8 cellular contexts compared by ENCODE assay signal in the genomic region with DNA sequence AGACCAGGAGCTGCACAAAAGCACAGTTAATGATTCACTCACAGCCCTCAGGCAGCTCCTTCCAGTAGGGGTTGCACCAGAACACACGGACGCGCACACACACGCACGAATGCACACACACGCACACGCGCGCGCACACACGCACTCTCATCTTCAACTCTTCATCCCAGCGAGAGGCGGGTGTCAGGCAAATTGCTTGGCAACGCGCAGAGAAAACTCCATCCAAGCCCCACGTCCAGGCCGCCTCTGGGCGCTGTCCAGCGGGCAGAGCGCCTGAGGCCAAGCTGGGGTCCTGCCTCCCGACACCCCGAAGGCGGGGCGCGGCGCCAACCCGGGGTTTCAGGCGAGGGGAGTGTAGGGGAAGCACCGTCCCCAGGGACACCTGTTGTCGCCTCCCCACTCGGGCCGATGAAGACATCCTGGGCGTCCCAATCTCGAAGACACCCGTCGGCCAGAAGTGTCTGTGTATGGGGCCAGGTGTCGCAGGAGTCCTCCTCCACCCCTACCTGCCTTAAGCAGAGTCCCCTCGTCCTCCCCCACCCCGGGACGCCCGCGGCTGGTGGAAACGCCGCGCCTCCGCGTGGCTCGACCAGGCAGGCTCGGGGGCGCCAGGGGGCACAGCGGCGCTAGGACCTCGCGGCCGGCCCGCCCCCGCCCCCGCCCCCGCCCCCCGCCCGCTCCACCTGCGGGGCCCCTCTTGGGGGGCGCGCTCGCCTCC. TPM values are rescaled to one million over a fixed set of nuclear protein-coding genes. Genes with fewer than 3 reads are reported as not detected.
A peak's percentile ranks its signal among the peaks of the same experiment; 100 is the strongest.
DNase-seq lines count a peak whose midpoint lies in the region; ATAC-seq, FAIRE-seq and TF ChIP-seq lines count a peak whose summit lies in the region.

No MANE protein-coding gene starts in this region.

- TF ChIP-seq RAD21 in A549 (conservative IDR thresholded peaks at IDR 0.05 in 1 of 2, IDR thresholded peaks at IDR 0.05 in 1 of 2): no peak

- H3K4me1 Mint-ChIP-seq in nephron progenitor cell: peaks cover 40% of the 10 kb centered on the region

- TF ChIP-seq EP300 in A549 (IDR thresholded peaks at IDR 0.05): no peak

- H3K27me3 Mint-ChIP-seq in nephron progenitor cell (ENCODE audit: low read depth, poor library complexity): peaks cover 80% of the 10 kb centered on the region

- TF ChIP-seq CTCF in A549 (IDR thresholded peaks at IDR 0.05) (no peak), nephron progenitor cell (IDR thresholded peaks at IDR 0.05) (no peak)

- H3K4me3 ChIP-seq in A549: peak overlapping the region; percentile 72

- H3K4me1 ChIP-seq in A549: peaks cover 11% of the 10 kb centered on the region

- H3K9me3 ChIP-seq in A549: no peaks in the 10 kb centered on the region; the same call in 2 of the 3 replicates

- H3K4me3 Mint-ChIP-seq in nephron progenitor cell: peak overlapping the region; percentile 88

- CTCF ChIA-PET in A549 (lab: Yijun Ruan, JAX): interaction anchor here (1.0 to 2.5 kb wide), 6 partner anchors 10 to 29 kb away, joined by 3 to 15 read pairs (median 4); no protein-coding TSS in a partner anchor

- no peaks in the 10 kb centered on the region for H3K36me3 Mint-ChIP-seq in nephron progenitor cell (ENCODE audit: low read depth)

- 4% methylated on average over 19 of the region's 65 CpGs for WGBS in A549 (ENCODE audit: missing lambda C conversion rate)

- no peaks in the 10 kb centered on the region for H3K9me3 Mint-ChIP-seq in nephron progenitor cell

- POLR2A ChIA-PET in A549 (lab: Yijun Ruan, JAX): interaction anchor here (1.1 to 2.0 kb wide), 2 partner anchors 215 to 217 kb away, joined by 4 to 6 read pairs; partner anchors contain the start of gene GTF2A1

- peak overlapping the region; percentile 100 for H3K4me2 ChIP-seq in A549

- H3K27ac Mint-ChIP-seq in nephron progenitor cell: no peak overlapping the region

- FAIRE-seq in A549 (lab: Jason Lieb, UNC) (no peak), frontal cortex (lab: Jason Lieb, UNC) (no peak)

- ATAC-seq in A549 (peak; percentile 65), GM18861 (IDR thresholded peaks at IDR 0.05; ENCODE audit: unreplicated experiment) (peak; percentile 46), HG03095 (IDR thresholded peaks at IDR 0.05; ENCODE audit: unreplicated experiment) (peak; percentile 31)

- peak; percentile 26 to 51 for DNase-seq in A549 (ENCODE audit: low read depth in 1 of 2, low spot score in 1 of 2)
- peak; percentile 65 for DNase-seq in NCI-H524 treated with DMSO at 0.1 percent for 48 hours (lab: John Stamatoyannopoulos, UW)
- DNase-seq in activated gamma-delta T cell treated with Interleukin-2 at 50 U/mL for 16 hours: peak; percentile 4
- DNase-seq in frontal cortex (ENCODE audit: low spot score in 2 of 2): peak; percentile 35 to 62
- DNase-seq in nephron progenitor cell: peak; percentile 70
- DNase-seq in stimulated activated naive CD4-positive, alpha-beta T cell treated with Interleukin-2 at 50 U/mL for 16 hours (lab: John Stamatoyannopoulos, UW): no peak

- peak overlapping the region; percentile 34 to 70; a peak in 5 of 6 replicates for H3K27ac ChIP-seq in A549

- TF ChIP-seq POLR2A in A549 (IDR thresholded peaks at IDR 0.05; ENCODE audit: low read length): no peak

TF ChIP-seq in A549, 52 proteins besides CTCF, POLR2A, EP300 and RAD21:
- TF ChIP-seq RNF2 (IDR thresholded peaks at IDR 0.05; ENCODE audit: borderline replicate concordance, low read depth): no peak
- no peak for TF ChIP-seq ZNF302 (CRISPR knock-in tag; IDR thresholded peaks at IDR 0.05)
- no peak for TF ChIP-seq CHD2 (IDR thresholded peaks at IDR 0.05; ENCODE audit: low read length, partially characterized antibody)
- TF ChIP-seq, protein P1, sequence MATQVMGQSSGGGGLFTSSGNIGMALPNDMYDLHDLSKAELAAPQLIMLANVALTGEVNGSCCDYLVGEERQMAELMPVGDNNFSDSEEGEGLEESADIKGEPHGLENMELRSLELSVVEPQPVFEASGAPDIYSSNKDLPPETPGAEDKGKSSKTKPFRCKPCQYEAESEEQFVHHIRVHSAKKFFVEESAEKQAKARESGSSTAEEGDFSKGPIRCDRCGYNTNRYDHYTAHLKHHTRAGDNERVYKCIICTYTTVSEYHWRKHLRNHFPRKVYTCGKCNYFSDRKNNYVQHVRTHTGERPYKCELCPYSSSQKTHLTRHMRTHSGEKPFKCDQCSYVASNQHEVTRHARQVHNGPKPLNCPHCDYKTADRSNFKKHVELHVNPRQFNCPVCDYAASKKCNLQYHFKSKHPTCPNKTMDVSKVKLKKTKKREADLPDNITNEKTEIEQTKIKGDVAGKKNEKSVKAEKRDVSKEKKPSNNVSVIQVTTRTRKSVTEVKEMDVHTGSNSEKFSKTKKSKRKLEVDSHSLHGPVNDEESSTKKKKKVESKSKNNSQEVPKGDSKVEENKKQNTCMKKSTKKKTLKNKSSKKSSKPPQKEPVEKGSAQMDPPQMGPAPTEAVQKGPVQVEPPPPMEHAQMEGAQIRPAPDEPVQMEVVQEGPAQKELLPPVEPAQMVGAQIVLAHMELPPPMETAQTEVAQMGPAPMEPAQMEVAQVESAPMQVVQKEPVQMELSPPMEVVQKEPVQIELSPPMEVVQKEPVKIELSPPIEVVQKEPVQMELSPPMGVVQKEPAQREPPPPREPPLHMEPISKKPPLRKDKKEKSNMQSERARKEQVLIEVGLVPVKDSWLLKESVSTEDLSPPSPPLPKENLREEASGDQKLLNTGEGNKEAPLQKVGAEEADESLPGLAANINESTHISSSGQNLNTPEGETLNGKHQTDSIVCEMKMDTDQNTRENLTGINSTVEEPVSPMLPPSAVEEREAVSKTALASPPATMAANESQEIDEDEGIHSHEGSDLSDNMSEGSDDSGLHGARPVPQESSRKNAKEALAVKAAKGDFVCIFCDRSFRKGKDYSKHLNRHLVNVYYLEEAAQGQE (IDR thresholded peaks at IDR 0.05): peak; percentile 82

RNA-seq across cellular contexts. Expression of gene STON2, which starts 35.6 kb away (rescaled TPM):
- 1.3 and 1.6 TPM in 2 replicates for polyA plus RNA-seq in A549 (2011; rRNA removed)
- 0.20 and 0.29 TPM in 2 replicates for polyA plus RNA-seq in A549 (2012; cell fraction: cytosol; rRNA removed)
- polyA plus RNA-seq in A549 (2012; cell fraction: nucleus; rRNA removed): 0.26 and 0.32 TPM in 2 replicates
- polyA plus RNA-seq in A549 (2017; fragmentation: RNase III; extraction: RNeasy Plus Mini Kit Qiagen cat#74134 plus additional on column Dnase treatment): 0.50 to 0.59 TPM (median 0.53 TPM) in 3 replicates
- polyA minus RNA-seq in A549 (2011; rRNA and poly(A)+ RNA removed): 8.2 and 8.6 TPM in 2 replicates
- 19.2 TPM for total RNA-seq in frontal cortex
